Comparison of ENCODE assay signal across 33 cellular contexts in genomic region chr10:45378866-45379265, GRCh38. TPM values are rescaled to one million over a fixed set of nuclear protein-coding genes. Genes with fewer than 3 reads are reported as not detected.
DNase-seq lines count a peak whose midpoint lies in the region; ATAC-seq, FAIRE-seq and TF ChIP-seq lines count a peak whose summit lies in the region.
"Had no signal": no experiment of that assay in that cellular context is flagged by ENCODE, and none has a peak within 500 bp of the region (broad histone marks: within the 10 kb centered on the region; RNA-seq: fewer than 3 reads in every experiment).

No MANE protein-coding gene starts in this region.

- H2AFZ ChIP-seq in Karpas-422 (ENCODE audit: low read length) (no peak overlapping the region), H1 (ENCODE audit: low read length) (no peak overlapping the region)

- peak overlapping the region; percentile 23 for H3K27ac Mint-ChIP-seq in Calu3 (ENCODE audit: unreplicated experiment)
- peak overlapping the region; percentile 88 for H3K27ac Mint-ChIP-seq in stimulated activated memory B cell treated with anti-CD40 and anti-IgM and Interleukin-4, amounts not matched to agents 10 μg/mL and 1 μg/mL and 100 μg/mL, for 72 hours
- H3K27ac Mint-ChIP-seq: nephron progenitor cell had no signal

- H3K9ac ChIP-seq in Karpas-422 (ENCODE audit: low read length) (no peak overlapping the region), H1 (replicated peaks in 1 of 4; ENCODE audit: extremely low read depth in 1 of 4, low read depth in 3 of 4, low read length in 3 of 4) (no peak overlapping the region)

- no peak overlapping the region for H3K18ac ChIP-seq in H1 (ENCODE audit: extremely low read depth, low read length)

- H3K36me3 ChIP-seq in Karpas-422 (ENCODE audit: insufficient read depth, low read length) (peaks cover 88% of the 10 kb centered on the region), H1 (ENCODE audit: control insufficient read depth in 2 of 4, insufficient read depth in 4 of 4, low read length in 3 of 4) (no peaks in the 10 kb centered on the region), left ventricle myocardium inferior (no peaks in the 10 kb centered on the region)
- H3K36me3 ChIP-seq: adrenal gland, gastroesophageal sphincter, pancreas, thoracic aorta, uterus had no signal

- H3K79me1 ChIP-seq in H1 (ENCODE audit: low read depth, low read length) = no peaks in the 10 kb centered on the region

- peaks cover 8% of the 10 kb centered on the region; the same call in 1 of the 2 replicates for H3K23me2 ChIP-seq in H1 (ENCODE audit: low read depth, low read length)

- H3K4me3 ChIP-seq in Karpas-422 (ENCODE audit: low read length) (no peak overlapping the region), H1 (ENCODE audit: extremely low read depth in 1 of 4, insufficient read depth in 2 of 4, low read depth in 3 of 4, low read length in 4 of 4) (no peak overlapping the region), left ventricle myocardium inferior (no peak overlapping the region)
- H3K4me3 ChIP-seq: adrenal gland, body of pancreas, gastroesophageal sphincter, pancreas, SK-N-MC, thoracic aorta, uterus had no signal

- peaks cover 43% of the 10 kb centered on the region for H3K4me1 Mint-ChIP-seq in Calu3 (ENCODE audit: low read depth, unreplicated experiment)
- H3K4me1 Mint-ChIP-seq in stimulated activated memory B cell treated with anti-CD40 and anti-IgM and Interleukin-4, amounts not matched to agents 10 μg/mL and 1 μg/mL and 100 μg/mL, for 72 hours = peaks cover 76% of the 10 kb centered on the region

- POLR2A ChIA-PET in H1 (lab: Charles Lee; ENCODE audit: partially characterized antibody) = no interaction called here

- H3K36me3 Mint-ChIP-seq in Calu3 (ENCODE audit: insufficient read depth, unreplicated experiment) = peaks cover 21% of the 10 kb centered on the region
- H3K36me3 Mint-ChIP-seq in stimulated activated memory B cell treated with anti-CD40 and anti-IgM and Interleukin-4, amounts not matched to agents 10 μg/mL and 1 μg/mL and 100 μg/mL, for 72 hours = peaks cover 44% of the 10 kb centered on the region

- peaks cover 95% of the 10 kb centered on the region for H3K79me2 ChIP-seq in Karpas-422 (ENCODE audit: low read length)
- no peaks in the 10 kb centered on the region for H3K79me2 ChIP-seq in H1 (ENCODE audit: control insufficient read depth in 1 of 2, insufficient read depth in 2 of 2, low read length in 2 of 2)

- H3K27me3 Mint-ChIP-seq in Calu3 (ENCODE audit: unreplicated experiment) = no peaks in the 10 kb centered on the region
- H3K27me3 Mint-ChIP-seq in stimulated activated memory B cell treated with anti-CD40 and anti-IgM and Interleukin-4, amounts not matched to agents 10 μg/mL and 1 μg/mL and 100 μg/mL, for 72 hours = no peaks in the 10 kb centered on the region

- WGBS in H1 (ENCODE audit: extremely low coverage in 1 of 2, insufficient coverage in 1 of 2, insufficient read length in 1 of 2, insufficient replicate concordance in 2 of 2, low coverage in 1 of 2, low lambda C conversion rate in 2 of 2, missing lambda C conversion rate in 1 of 2), 2 experiments = 100% methylated on average over 3 of the region's 3 CpGs; no CpG with 5 or more reads in 1 of the 2 experiments

- H3K4me1 ChIP-seq in Karpas-422 (ENCODE audit: low read length) = peaks cover 27% of the 10 kb centered on the region
- peaks cover 0 to 8% (median 5%) of the 10 kb centered on the region in 4 experiments; a peak in 5 of 7 replicates for H3K4me1 ChIP-seq in H1 (replicated peaks in 1 of 4; ENCODE audit: control insufficient read depth in 3 of 4, insufficient read depth in 4 of 4, low read length in 3 of 4)
- peaks cover 12% of the 10 kb centered on the region for H3K4me1 ChIP-seq in left ventricle myocardium inferior

- H2BK120ac ChIP-seq in H1 (replicated peaks; ENCODE audit: low read depth, low read length) = no peak overlapping the region

- TF ChIP-seq CTCF in Calu3 (IDR thresholded peaks at IDR 0.05; ENCODE audit: unreplicated experiment) = no peak
- no peak for TF ChIP-seq CTCF in H1 (IDR thresholded peaks at IDR 0.05; ENCODE audit: control extremely low read depth in 1 of 3, insufficient read depth in 1 of 3, low read depth in 1 of 3, low read length in 3 of 3)
- no peak for TF ChIP-seq CTCF in left ventricle myocardium inferior (IDR thresholded peaks at IDR 0.05; ENCODE audit: borderline replicate concordance)

- no peak overlapping the region for H3K4me3 Mint-ChIP-seq in Calu3 (ENCODE audit: low read depth, unreplicated experiment)
- H3K4me3 Mint-ChIP-seq in stimulated activated memory B cell treated with anti-CD40 and anti-IgM and Interleukin-4, amounts not matched to agents 10 μg/mL and 1 μg/mL and 100 μg/mL, for 72 hours = peak overlapping the region; percentile 67
- H3K4me3 Mint-ChIP-seq: central memory CD8-positive, alpha-beta T cell had no signal

- no peak for TF ChIP-seq RAD21 in H1 (IDR thresholded peaks at IDR 0.05 in 1 of 2, conservative IDR thresholded peaks at IDR 0.05 in 1 of 2; ENCODE audit: low read depth in 2 of 2, low read length in 2 of 2)

- H3K56ac ChIP-seq in H1 (replicated peaks; ENCODE audit: insufficient read length, low read depth, low read length) = no peak overlapping the region

- H4K20me1 ChIP-seq in Karpas-422 (ENCODE audit: insufficient read depth, low read depth, low read length) (peaks cover 55% of the 10 kb centered on the region), H1 (replicated peaks in 1 of 2; ENCODE audit: control insufficient read depth in 1 of 2, insufficient read depth in 2 of 2, low read length in 2 of 2) (no peaks in the 10 kb centered on the region)

- H3K23ac ChIP-seq in H1 (ENCODE audit: insufficient read length) = no peak overlapping the region

- no peak for ATAC-seq in stimulated activated memory B cell treated with anti-CD40 and anti-IgM and Interleukin-4, amounts not matched to agents 10 μg/mL and 1 μg/mL and 100 μg/mL, for 72 hours
- ATAC-seq in left cardiac atrium = no peak
- ATAC-seq: body of pancreas, gastroesophageal sphincter had no signal

- H3K9me2 ChIP-seq in Karpas-422 (replicated peaks; ENCODE audit: insufficient read depth, low read length) = no peaks in the 10 kb centered on the region

- H4K8ac ChIP-seq in H1 (ENCODE audit: extremely low read depth, insufficient read depth, low read length) = no peak overlapping the region; the same call in 1 of the 2 replicates

- no peak for TF ChIP-seq EP300 in H1 (IDR thresholded peaks at IDR 0.05; ENCODE audit: borderline replicate concordance in 1 of 2, low read depth in 2 of 2, low read length in 2 of 2)

- H4K91ac ChIP-seq in H1 (replicated peaks; ENCODE audit: insufficient read length, low read length) = no peak overlapping the region

- H3K4ac ChIP-seq in H1 (replicated peaks; ENCODE audit: insufficient read length, low read depth, low read length) = no peak overlapping the region

- H3K27me3 ChIP-seq in Karpas-422 (ENCODE audit: low read length) (no peaks in the 10 kb centered on the region), H1 (replicated peaks in 1 of 4; ENCODE audit: control insufficient read depth in 3 of 4, extremely low read depth in 1 of 4, insufficient read depth in 3 of 4, low read length in 3 of 4) (peaks cover 3 to 17% (median 16%) of the 10 kb centered on the region in 4 experiments), left ventricle myocardium inferior (ENCODE audit: low read depth) (peaks cover 92% of the 10 kb centered on the region)
- H3K27me3 ChIP-seq: body of pancreas, pancreas, uterus had no signal

- FAIRE-seq in H1 (lab: Jason Lieb, UNC) = no peak
- FAIRE-seq: endothelial cell of umbilical vein, pancreas had no signal

- no peak overlapping the region for H4K5ac ChIP-seq in H1 (ENCODE audit: insufficient read length, low read depth, low read length)

- no peak overlapping the region for H2BK20ac ChIP-seq in H1 (ENCODE audit: low read length)

- H3K27ac ChIP-seq in Karpas-422 (ENCODE audit: low read length) (0 out of 2 replicates have a peak overlapping the region, but pooled peaks have one; percentile 90), H1 (ENCODE audit: low read depth, low read length) (no peak overlapping the region), left ventricle myocardium inferior (replicated peaks) (no peak overlapping the region)
- H3K27ac ChIP-seq: SK-N-MC, uterus had no signal

- no peak overlapping the region for H3K14ac ChIP-seq in H1 (ENCODE audit: insufficient read length)

- H3K4me2 ChIP-seq in Karpas-422 (ENCODE audit: low read depth, low read length, poor library complexity, severe bottlenecking) (no peak overlapping the region), H1 (ENCODE audit: insufficient read depth in 1 of 2, low read depth in 2 of 2, low read length in 2 of 2) (no peak overlapping the region)

- no peak overlapping the region for H2AK5ac ChIP-seq in H1 (ENCODE audit: low read depth, low read length)

- H3K9me3 ChIP-seq in Karpas-422 (ENCODE audit: low read length) (no peaks in the 10 kb centered on the region), H1 (ENCODE audit: insufficient read depth in 2 of 2, low read depth in 1 of 2, low read length in 1 of 2) (no peaks in the 10 kb centered on the region), left ventricle myocardium inferior (replicated peaks) (no peaks in the 10 kb centered on the region)
- H3K9me3 ChIP-seq: adrenal gland, body of pancreas, gastroesophageal sphincter, pancreas, thoracic aorta, uterus had no signal

- intact Hi-C loops in Calu3 (cut with micrococcal nuclease; ENCODE audit: unreplicated experiment) (loop anchor here (5.0 kb wide), 1 partner anchor 127 kb away; no protein-coding TSS in a partner anchor), left ventricle myocardium inferior (cut with micrococcal nuclease) (no loop called here), left cardiac atrium (cut with DNase I) (no loop called here)

- CTCF ChIA-PET in Calu3 (lab: Charles Lee) (no interaction called here), H1 (lab: Charles Lee; ENCODE audit: partially characterized antibody) (interaction anchor here (0.6 to 2.3 kb wide), 2 partner anchors 129 to 144 kb away, joined by 4 to 5 read pairs; no protein-coding TSS in a partner anchor)

- no peak overlapping the region for H2BK5ac ChIP-seq in H1 (ENCODE audit: low read depth, low read length)

- no peak for TF ChIP-seq POLR2A in H1 (IDR thresholded peaks at IDR 0.05; ENCODE audit: control extremely low read depth in 1 of 2, low read depth in 2 of 2, low read length in 2 of 2)

- H2BK15ac ChIP-seq in H1 (ENCODE audit: low read length) = no peak overlapping the region

- DNase-seq in Calu3 (no peak), Karpas-422 (no peak), H1 (ENCODE audit: low read depth in 1 of 2, low spot score in 2 of 2) (no peak), left ventricle myocardium inferior (no peak), left cardiac atrium (no peak)
- no peak for DNase-seq in NK-92 treated with Interleukin-12 subunit alpha and Interleukin-12 subunit beta, amount 100 ng/mL, for 24 hours (lab: John Stamatoyannopoulos, UW)
- DNase-seq: ACHN; activated CD4-positive, alpha-beta T cell treated with anti-CD3 and anti-CD28 coated beads, Interleukin-2, amount 50 U/mL, for 48 hours; activated naive CD4-positive, alpha-beta T cell treated with Interleukin-2 at 50 U/mL for 16 hours; activated T-cell treated with anti-CD3 and anti-CD28 coated beads, Interleukin-2, amount 50 U/mL, for 48 hours; DMS53; hippocampal formation; NCI-H1436; NCI-H2081 treated with DMSO at 0.1 percent for 48 hours; NCI-H345; NCI-H774; nephron progenitor cell; OCI-M1; stimulated activated naive CD4-positive, alpha-beta T cell treated with Interleukin-2 at 50 U/mL for 16 hours; T-helper 1 cell; uterus had no signal

- H2BK12ac ChIP-seq in H1 (ENCODE audit: low read depth, low read length) = 0 out of 2 replicates have a peak overlapping the region, but pooled peaks have one; percentile 39

- BruUV-seq in Calu3 (replicated peaks; lab: Mats Ljungman, UMichigan) = no TSS peak

- H3K9me3 Mint-ChIP-seq in Calu3 (ENCODE audit: low read depth, unreplicated experiment) = no peaks in the 10 kb centered on the region
- H3K9me3 Mint-ChIP-seq in stimulated activated memory B cell treated with anti-CD40 and anti-IgM and Interleukin-4, amounts not matched to agents 10 μg/mL and 1 μg/mL and 100 μg/mL, for 72 hours = no peaks in the 10 kb centered on the region
- H3K9me3 Mint-ChIP-seq: central memory CD8-positive, alpha-beta T cell; nephron progenitor cell had no signal

RNA-seq across cellular contexts. Expression of gene ALOX5, which starts 4.8 kb away (rescaled TPM):
- 44.9 and 57.0 TPM in 2 replicates for total RNA-seq in Calu3 (2022)
- total RNA-seq in Karpas-422 (2014; rRNA removed; shearing (Covaris generic); ENCODE audit: low replicate concordance) = 480 and 661 TPM in 2 replicates
- 1.2 and 1.6 TPM in 2 replicates for total RNA-seq in H1 (2021; fragmentation: NEBNext Ultra II Directional; extraction: Animal tissue kit (Norgen Biotek cat#: 25700))
- polyA plus RNA-seq in H1 (2011; rRNA removed) = 3.8 and 7.7 TPM in 2 replicates
- 4.7 TPM for polyA plus RNA-seq in H1 (2011; cell fraction: cytosol; rRNA removed)
- 21.0 TPM for polyA plus RNA-seq in H1 (2011; cell fraction: nucleus; rRNA removed)
- polyA plus RNA-seq in H1 (2012, experiment 1 of 2) = 2.4 to 5.1 TPM (median 3.2 TPM) in 4 replicates
- 1.1 TPM for polyA plus RNA-seq in H1 (2012, experiment 2 of 2)
- 2.0 TPM for polyA plus RNA-seq in H1 (2013, experiment 1 of 2)
- 2.0 TPM for polyA plus RNA-seq in H1 (2013, experiment 2 of 2)
- polyA minus RNA-seq in H1 (2011; rRNA and poly(A)+ RNA removed) = 2.5 and 3.4 TPM in 2 replicates
- 2.1 TPM for polyA minus RNA-seq in H1 (2011; cell fraction: cytosol; rRNA and poly(A)+ RNA removed)
- 6.6 TPM for polyA minus RNA-seq in H1 (2011; cell fraction: nucleus; rRNA and poly(A)+ RNA removed)
- 3.2 TPM for total RNA-seq in left ventricle myocardium inferior
- total RNA-seq in left cardiac atrium = 10 to 100 TPM; 11.9 to 13.8 TPM
- total RNA-seq: endothelial cell of umbilical vein, fibroblast of lung, lung microvascular endothelial cell had no signal
- polyA plus RNA-seq: BJ, fibroblast of lung had no signal
